15 cellular contexts compared by ENCODE assay signal in the genomic region with DNA sequence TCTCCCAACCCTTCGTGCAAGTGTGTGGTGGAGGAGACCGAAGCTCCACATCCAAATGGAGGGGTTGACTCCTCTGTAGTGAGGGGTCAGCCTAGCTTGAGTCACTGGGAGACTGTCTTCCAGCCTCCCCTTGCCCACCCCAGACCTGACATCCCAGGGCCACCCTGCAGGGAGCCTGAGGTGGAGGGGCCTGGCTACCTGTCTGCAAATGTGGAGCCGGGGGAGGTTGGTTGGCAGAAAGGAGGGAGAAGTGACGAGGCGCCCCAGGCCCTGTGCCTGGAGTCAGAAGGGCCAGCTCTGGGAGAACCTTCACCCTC. TPM values are rescaled to one million over a fixed set of nuclear protein-coding genes. Genes with fewer than 3 reads are reported as not detected.
DNase-seq lines count a peak whose midpoint lies in the region; ATAC-seq, FAIRE-seq and TF ChIP-seq lines count a peak whose summit lies in the region.
"Had no signal": no experiment of that assay in that cellular context is flagged by ENCODE, and none has a peak within 500 bp of the region (broad histone marks: within the 10 kb centered on the region; RNA-seq: fewer than 3 reads in every experiment).

No MANE protein-coding gene starts in this region.

- H3K18ac ChIP-seq in H1 (ENCODE audit: extremely low read depth, low read length), result no peak overlapping the region

- no peak overlapping the region for H2BK15ac ChIP-seq in H1 (ENCODE audit: low read length)

- no peaks in the 10 kb centered on the region for H3K79me2 ChIP-seq in OCI-LY7 (ENCODE audit: insufficient read depth, low read depth, low read length)
- no peaks in the 10 kb centered on the region for H3K79me2 ChIP-seq in H1 (ENCODE audit: control insufficient read depth in 1 of 2, insufficient read depth in 2 of 2, low read length in 2 of 2)
- no peaks in the 10 kb centered on the region for H3K79me2 ChIP-seq in smooth muscle cell (ENCODE audit: low read depth)
- H3K79me2 ChIP-seq: parathyroid adenoma had no signal

- H3K56ac ChIP-seq in H1 (replicated peaks; ENCODE audit: insufficient read length, low read depth, low read length), result no peak overlapping the region

- no peaks in the 10 kb centered on the region for H3K79me1 ChIP-seq in H1 (ENCODE audit: low read depth, low read length)

- no peak overlapping the region for H4K5ac ChIP-seq in H1 (ENCODE audit: insufficient read length, low read depth, low read length)

- FAIRE-seq in H1 (lab: Jason Lieb, UNC), result no peak

- H3K9me3 ChIP-seq in CD8-positive, alpha-beta memory T cell (ENCODE audit: low read length), result no peaks in the 10 kb centered on the region
- H3K9me3 ChIP-seq in OCI-LY7 (ENCODE audit: low read length), result 0 out of 2 replicates have a peak, but pooled peaks cover 4% of the 10 kb centered on the region
- H3K9me3 ChIP-seq in H1 (ENCODE audit: insufficient read depth in 2 of 2, low read depth in 1 of 2, low read length in 1 of 2), result no peaks in the 10 kb centered on the region
- H3K9me3 ChIP-seq in smooth muscle cell (replicated peaks; ENCODE audit: low read depth), result no peaks in the 10 kb centered on the region

- CTCF ChIA-PET in CD8-positive, alpha-beta memory T cell (lab: Charles Lee), result interaction anchor here (1.1 to 1.4 kb wide), 2 partner anchors 53 to 105 kb away, joined by 3 read pairs; no protein-coding TSS in a partner anchor
- CTCF ChIA-PET in OCI-LY7 (lab: Charles Lee; ENCODE audit: unreplicated experiment), result interaction anchor here (0.6 kb wide), 1 partner anchor 9 kb away, joined by 3 read pairs; no protein-coding TSS in a partner anchor
- CTCF ChIA-PET in H1 (lab: Charles Lee; ENCODE audit: partially characterized antibody), result interaction anchor here (0.9 to 4.3 kb wide), 8 partner anchors 9 to 54 kb away, joined by 3 to 18 read pairs (median 4); a partner anchor contains a TSS

- H3K4ac ChIP-seq in H1 (replicated peaks; ENCODE audit: insufficient read length, low read depth, low read length), result no peak overlapping the region

- no peaks in the 10 kb centered on the region for H3K27me3 Mint-ChIP-seq in CD8-positive, alpha-beta memory T cell

- H4K20me1 ChIP-seq in OCI-LY7 (ENCODE audit: insufficient read depth, low read length), result no peaks in the 10 kb centered on the region
- peaks cover 0 to 2% of the 10 kb centered on the region in 2 experiments for H4K20me1 ChIP-seq in H1 (replicated peaks in 1 of 2; ENCODE audit: control insufficient read depth in 1 of 2, insufficient read depth in 2 of 2, low read length in 2 of 2)
- H4K20me1 ChIP-seq in smooth muscle cell (ENCODE audit: low read depth), result no peaks in the 10 kb centered on the region

- H3K27ac Mint-ChIP-seq in CD8-positive, alpha-beta memory T cell, result peak overlapping the region in 5 of 8 donors; percentile 42 to 81 (median 72)

- no peak for TF ChIP-seq POLR2A in H1 (IDR thresholded peaks at IDR 0.05; ENCODE audit: control extremely low read depth in 1 of 2, low read depth in 2 of 2, low read length in 2 of 2)

- H3K36me3 Mint-ChIP-seq in CD8-positive, alpha-beta memory T cell, result peaks cover 0 to 9% (median 0%) of the 10 kb centered on the region in 3 donors

- intact Hi-C loops in OCI-LY7 (cut with micrococcal nuclease; ENCODE audit: unreplicated experiment), result no loop called here

- no TSS peak for BruUV-seq in OCI-LY7 (replicated peaks; lab: Mats Ljungman, UMichigan)

- no peak for DNase-seq in CD8-positive, alpha-beta memory T cell
- DNase-seq in OCI-LY7 (ENCODE audit: low spot score), result no peak
- no peak for DNase-seq in H1 (ENCODE audit: low read depth in 1 of 2, low spot score in 2 of 2)
- DNase-seq in smooth muscle cell (lab: John Stamatoyannopoulos, UW; ENCODE audit: unreplicated experiment), result no peak
- no peak for DNase-seq in foreskin fibroblast
- DNase-seq in NCI-H526 treated with DMSO at 0.1 percent for 48 hours (lab: John Stamatoyannopoulos, UW), result no peak
- DNase-seq in KG1 (lab: John Stamatoyannopoulos, UW), result no peak
- DNase-seq: activated CD4-positive, alpha-beta T cell treated with anti-CD3 and anti-CD28 coated beads, Interleukin-2, amount 50 U/mL, for 4 hours; effector memory CD4-positive, alpha-beta T cell; HCEC 1CT; left ventricle myocardium inferior; NCI-H82; stimulated activated CD4-positive, alpha-beta T cell treated with anti-CD3 and anti-CD28 coated beads, Interleukin-2, amount 100 ng/mL, for 48 hours had no signal

- H3K23me2 ChIP-seq in H1 (ENCODE audit: low read depth, low read length), result no peaks in the 10 kb centered on the region

- H2AFZ ChIP-seq in OCI-LY7 (ENCODE audit: low read length) (peak overlapping the region; percentile 87), H1 (ENCODE audit: low read length) (peak overlapping the region; percentile 65; the same call in 1 of the 2 replicates), smooth muscle cell (ENCODE audit: low read depth) (no peak overlapping the region)
- H2AFZ ChIP-seq: parathyroid adenoma had no signal

- H3K27ac ChIP-seq in CD8-positive, alpha-beta memory T cell (ENCODE audit: low read depth, low read length), result peak overlapping the region; percentile 54
- peak overlapping the region; percentile 22 for H3K27ac ChIP-seq in OCI-LY7 (ENCODE audit: low read depth, low read length, poor library complexity, severe bottlenecking)
- 0 out of 2 replicates have a peak overlapping the region, but pooled peaks have one; percentile 41 for H3K27ac ChIP-seq in H1 (ENCODE audit: low read depth, low read length)
- H3K27ac ChIP-seq in smooth muscle cell (ENCODE audit: low read depth), result peak overlapping the region; percentile 97
- H3K27ac ChIP-seq: left ventricle myocardium inferior, parathyroid adenoma had no signal

- H3K4me2 ChIP-seq in OCI-LY7 (ENCODE audit: low read length), result peak overlapping the region; percentile 50
- no peak overlapping the region for H3K4me2 ChIP-seq in H1 (ENCODE audit: insufficient read depth in 1 of 2, low read depth in 2 of 2, low read length in 2 of 2)
- H3K4me2 ChIP-seq in smooth muscle cell, result peak overlapping the region; percentile 1

- H4K8ac ChIP-seq in H1 (ENCODE audit: extremely low read depth, insufficient read depth, low read length), result no peak overlapping the region

- H3K4me1 ChIP-seq in CD8-positive, alpha-beta memory T cell (ENCODE audit: insufficient read depth, low read length), result peaks cover 27% of the 10 kb centered on the region
- peaks cover 18% of the 10 kb centered on the region for H3K4me1 ChIP-seq in OCI-LY7 (ENCODE audit: insufficient read depth, low read length, poor library complexity, severe bottlenecking)
- peaks cover 0 to 18% (median 7%) of the 10 kb centered on the region in 4 experiments; a peak in 5 of 7 replicates for H3K4me1 ChIP-seq in H1 (replicated peaks in 1 of 4; ENCODE audit: control insufficient read depth in 3 of 4, insufficient read depth in 4 of 4, low read length in 3 of 4)
- peaks cover 35% of the 10 kb centered on the region for H3K4me1 ChIP-seq in smooth muscle cell (ENCODE audit: low read depth)
- H3K4me1 ChIP-seq: parathyroid adenoma had no signal

- no peaks in the 10 kb centered on the region for H3K9me2 ChIP-seq in OCI-LY7 (ENCODE audit: insufficient read depth, low read length)

- no peak overlapping the region for H2BK120ac ChIP-seq in H1 (replicated peaks; ENCODE audit: low read depth, low read length)

- H3K9me3 Mint-ChIP-seq in CD8-positive, alpha-beta memory T cell, result peaks cover 6 to 12% (median 7%) of the 10 kb centered on the region in 5 donors

- ATAC-seq in GM18867 (IDR thresholded peaks at IDR 0.05; ENCODE audit: unreplicated experiment), result no peak

- peaks cover 8% of the 10 kb centered on the region for H3F3A ChIP-seq in smooth muscle cell (ENCODE audit: low read depth)

- H3K36me3 ChIP-seq in CD8-positive, alpha-beta memory T cell (ENCODE audit: insufficient read depth, low read length), result no peaks in the 10 kb centered on the region
- H3K36me3 ChIP-seq in OCI-LY7 (ENCODE audit: insufficient read depth, low read length), result no peaks in the 10 kb centered on the region
- H3K36me3 ChIP-seq in H1 (ENCODE audit: control insufficient read depth in 2 of 4, insufficient read depth in 4 of 4, low read length in 3 of 4), result no peaks in the 10 kb centered on the region
- no peaks in the 10 kb centered on the region for H3K36me3 ChIP-seq in smooth muscle cell (ENCODE audit: low read depth)
- H3K36me3 ChIP-seq: left ventricle myocardium inferior had no signal

- peak overlapping the region in 2 of 7 donors; percentile 19 to 57 for H3K4me3 Mint-ChIP-seq in CD8-positive, alpha-beta memory T cell

- TF ChIP-seq CTCF in OCI-LY7 (conservative IDR thresholded peaks at IDR 0.05; ENCODE audit: low read length), result no peak
- TF ChIP-seq CTCF in H1 (IDR thresholded peaks at IDR 0.05; ENCODE audit: control extremely low read depth in 1 of 3, insufficient read depth in 1 of 3, low read depth in 1 of 3, low read length in 3 of 3), result no peak
- no peak for TF ChIP-seq CTCF in smooth muscle cell (IDR thresholded peaks at IDR 0.05; ENCODE audit: borderline replicate concordance, insufficient read depth, poor library complexity, severe bottlenecking)
- TF ChIP-seq CTCF in foreskin fibroblast (IDR thresholded peaks at IDR 0.05; ENCODE audit: low read depth, low read length), result no peak

- H4K91ac ChIP-seq in H1 (replicated peaks; ENCODE audit: insufficient read length, low read length), result no peak overlapping the region

- peaks cover 24 to 38% (median 28%) of the 10 kb centered on the region in 3 donors for H3K4me1 Mint-ChIP-seq in CD8-positive, alpha-beta memory T cell

- H2BK20ac ChIP-seq in H1 (ENCODE audit: low read length), result peak overlapping the region; percentile 32; the same call in 1 of the 2 replicates

- no peak overlapping the region for H3K4me3 ChIP-seq in CD8-positive, alpha-beta memory T cell (ENCODE audit: low read length)
- H3K4me3 ChIP-seq in OCI-LY7 (ENCODE audit: low read depth, low read length, poor library complexity, severe bottlenecking) (no peak overlapping the region), H1 (ENCODE audit: extremely low read depth in 1 of 4, insufficient read depth in 2 of 4, low read depth in 3 of 4, low read length in 4 of 4) (no peak overlapping the region), smooth muscle cell (no peak overlapping the region), foreskin fibroblast (ENCODE audit: low read depth in 1 of 2, low read length in 2 of 2) (no peak overlapping the region)
- H3K4me3 ChIP-seq: left ventricle myocardium inferior had no signal

- no peak overlapping the region for H2BK5ac ChIP-seq in H1 (ENCODE audit: low read depth, low read length)

- H3K9ac ChIP-seq in H1 (replicated peaks in 1 of 4; ENCODE audit: extremely low read depth in 1 of 4, low read depth in 3 of 4, low read length in 3 of 4), result no peak overlapping the region
- no peak overlapping the region for H3K9ac ChIP-seq in smooth muscle cell (ENCODE audit: low read depth)
- H3K9ac ChIP-seq: parathyroid adenoma had no signal

- no peak overlapping the region for H2AK5ac ChIP-seq in H1 (ENCODE audit: low read depth, low read length)

- no peak overlapping the region for H3K23ac ChIP-seq in H1 (ENCODE audit: insufficient read length)

- no peak overlapping the region for H3K14ac ChIP-seq in H1 (ENCODE audit: insufficient read length)

- no peak for TF ChIP-seq RAD21 in H1 (IDR thresholded peaks at IDR 0.05 in 1 of 2, conservative IDR thresholded peaks at IDR 0.05 in 1 of 2; ENCODE audit: low read depth in 2 of 2, low read length in 2 of 2)

- 95% methylated on average over 5 of the region's 5 CpGs; no CpG with 5 or more reads in 1 of the 2 experiments for WGBS in H1 (ENCODE audit: extremely low coverage in 1 of 2, insufficient coverage in 1 of 2, insufficient read length in 1 of 2, insufficient replicate concordance in 2 of 2, low coverage in 1 of 2, low lambda C conversion rate in 2 of 2, missing lambda C conversion rate in 1 of 2), 2 experiments
- 89% methylated on average over 5 of the region's 5 CpGs for WGBS in smooth muscle cell (ENCODE audit: low lambda C conversion rate)

- POLR2A ChIA-PET in CD8-positive, alpha-beta memory T cell (lab: Charles Lee), result interaction anchor here (0.7 to 3.0 kb wide), 2 partner anchors 36 to 52 kb away, joined by 3 to 34 read pairs; a partner anchor contains a TSS
- POLR2A ChIA-PET in OCI-LY7 (lab: Charles Lee), result interaction anchor here (1.2 to 1.4 kb wide), 2 partner anchors 9 to 75 kb away, joined by 3 to 10 read pairs; a partner anchor contains a TSS
- POLR2A ChIA-PET in H1 (lab: Charles Lee; ENCODE audit: partially characterized antibody), result interaction anchor here (0.6 to 4.6 kb wide), 2 partner anchors 36 to 241 kb away, joined by 3 to 30 read pairs; a partner anchor contains a TSS

- 0 out of 2 replicates have a peak overlapping the region, but pooled peaks have one; percentile 80 for H2BK12ac ChIP-seq in H1 (ENCODE audit: low read depth, low read length)

- no peaks in the 10 kb centered on the region for H3K27me3 ChIP-seq in CD8-positive, alpha-beta memory T cell (ENCODE audit: insufficient read depth, low read length, poor library complexity, severe bottlenecking)
- H3K27me3 ChIP-seq in H1 (replicated peaks in 1 of 4; ENCODE audit: control insufficient read depth in 3 of 4, extremely low read depth in 1 of 4, insufficient read depth in 3 of 4, low read length in 3 of 4), result no peaks in the 10 kb centered on the region
- H3K27me3 ChIP-seq in smooth muscle cell (ENCODE audit: low read depth), result no peaks in the 10 kb centered on the region

- no peak for TF ChIP-seq EP300 in H1 (IDR thresholded peaks at IDR 0.05; ENCODE audit: borderline replicate concordance in 1 of 2, low read depth in 2 of 2, low read length in 2 of 2)

RNA-seq across cellular contexts. Expression of a gene that starts 37.5 kb away (rescaled TPM):
- total RNA-seq in CD8-positive, alpha-beta memory T cell, result 100 to 1,000 TPM; 482 to 483 TPM
- polyA plus RNA-seq in CD8-positive, alpha-beta memory T cell, result 344 TPM
- total RNA-seq in OCI-LY7 (2014; rRNA removed; shearing (Covaris generic)), result 100 and 109 TPM in 2 replicates
- 37.0 and 43.6 TPM in 2 replicates for total RNA-seq in OCI-LY7 (2022)
- 24.4 and 25.9 TPM in 2 replicates for total RNA-seq in H1 (2021; fragmentation: NEBNext Ultra II Directional; extraction: Animal tissue kit (Norgen Biotek cat#: 25700))
- polyA plus RNA-seq in H1 (2011; rRNA removed), result 49.7 and 59.5 TPM in 2 replicates
- 41.5 TPM for polyA plus RNA-seq in H1 (2011; cell fraction: cytosol; rRNA removed)
- polyA plus RNA-seq in H1 (2011; cell fraction: nucleus; rRNA removed), result 100 TPM
- polyA plus RNA-seq in H1 (2012, experiment 1 of 2), result 29.4 to 34.3 TPM (median 31.5 TPM) in 4 replicates
- 38.2 TPM for polyA plus RNA-seq in H1 (2012, experiment 2 of 2)
- 18.4 TPM for polyA plus RNA-seq in H1 (2013, experiment 1 of 2)
- 18.3 TPM for polyA plus RNA-seq in H1 (2013, experiment 2 of 2)
- polyA minus RNA-seq in H1 (2011; rRNA and poly(A)+ RNA removed), result 54.4 and 66.5 TPM in 2 replicates
- 24.7 TPM for polyA minus RNA-seq in H1 (2011; cell fraction: cytosol; rRNA and poly(A)+ RNA removed)
- polyA minus RNA-seq in H1 (2011; cell fraction: nucleus; rRNA and poly(A)+ RNA removed), result 105 TPM
- 170 and 215 TPM in 2 replicates for total RNA-seq in smooth muscle cell
- 207 and 223 TPM in 2 replicates for polyA plus RNA-seq in smooth muscle cell

Comparison
In these comparisons a context has a peak if more than half of its experiments do, and no peak if none do; other contexts are left out.
1. H3K27ac ChIP-seq: peak in every context shown above with its lines; median percentile 97 in smooth muscle cell; 54 in CD8-positive, alpha-beta memory T cell; 41 in H1; 22 in OCI-LY7.
2. H3K4me2 ChIP-seq: peak in OCI-LY7 (single experiment) and smooth muscle cell (single experiment); none in H1 (0 of 2).